8 cellular contexts compared by ENCODE assay signal in the genomic region with DNA sequence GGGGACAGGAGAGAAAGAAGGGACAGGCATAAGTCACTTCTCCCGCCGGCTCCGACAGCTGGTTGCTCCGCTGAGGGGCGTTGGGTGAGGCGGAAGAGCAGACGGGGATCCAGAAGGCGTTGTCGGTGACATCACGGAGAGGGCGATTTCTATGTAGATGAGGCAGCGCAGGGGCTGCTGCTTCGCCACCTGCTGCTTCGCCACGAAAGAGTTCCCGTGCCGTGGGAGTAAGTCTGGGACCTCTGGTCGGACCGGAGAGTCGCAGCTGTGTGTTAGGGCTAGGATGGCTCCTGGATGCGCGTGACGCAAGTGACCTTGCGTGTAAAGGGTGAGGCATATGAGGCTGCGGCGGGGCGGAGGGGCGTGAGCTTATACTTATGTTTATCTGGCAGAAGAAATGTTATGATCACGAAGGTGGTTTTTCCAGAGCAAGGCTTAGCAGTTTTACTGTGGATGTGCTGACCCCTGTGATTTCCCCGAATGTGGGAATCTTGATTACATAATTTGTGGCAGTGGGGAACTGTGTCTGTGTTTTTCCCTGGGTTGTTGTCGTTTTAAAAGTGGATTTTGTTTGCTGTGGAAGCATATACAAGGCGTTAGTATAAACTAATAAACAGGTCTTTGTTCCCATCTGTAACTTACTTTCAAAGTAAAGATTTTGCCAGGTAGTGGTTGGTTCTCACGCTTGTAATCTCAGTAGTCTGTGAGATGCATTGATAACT. TPM values are rescaled to one million over a fixed set of nuclear protein-coding genes. Genes with fewer than 3 reads are reported as not detected.
DNase-seq lines count a peak whose midpoint lies in the region; ATAC-seq and TF ChIP-seq lines count a peak whose summit lies in the region.
"Not testable (repeated sequence)": the region's sequence is repeated elsewhere in the genome, so short reads cannot be mapped to it uniquely, and the experiment has no call there.

No MANE protein-coding gene starts in this region.

- H3K27ac Mint-ChIP-seq in activated CD4-positive, alpha-beta T cell treated with anti-CD3 and anti-CD28 coated beads, Interleukin-2, amount 10 ng/mL, durations not matched to agents 7 days and 5 days: peak overlapping the region; percentile 97

- not testable (repeated sequence) for H3K27me3 ChIP-seq in layer of hippocampus (ENCODE audit: control insufficient read depth, insufficient read depth, low read length)

- not testable (repeated sequence) for H3K27me3 Mint-ChIP-seq in activated CD4-positive, alpha-beta T cell treated with anti-CD3 and anti-CD28 coated beads, Interleukin-2, amount 10 ng/mL, durations not matched to agents 7 days and 5 days

- peak; percentile 82 for DNase-seq in ACHN
- peak; percentile 74 for DNase-seq in NCI-H510A (lab: John Stamatoyannopoulos, UW)
- DNase-seq in activated CD4-positive, alpha-beta T cell treated with anti-CD3 and anti-CD28 coated beads, Interleukin-2, amount 10 ng/mL, durations not matched to agents 7 days and 5 days: peak; percentile 79
- DNase-seq in choroid plexus epithelial cell (ENCODE audit: low read depth): peak; percentile 85
- peak; percentile 59 to 61 for DNase-seq in stimulated activated CD4-positive, alpha-beta T cell treated with anti-CD3 and anti-CD28 coated beads, Interleukin-12 subunit alpha, Interleukin-12 subunit beta, amount 100 ng/mL, for 24 hours (ENCODE audit: low read depth in 2 of 2)

- CTCF ChIA-PET in activated CD4-positive, alpha-beta T cell treated with anti-CD3 and anti-CD28 coated beads, Interleukin-2, amount 10 ng/mL, durations not matched to agents 7 days and 5 days (lab: Charles Lee): not testable (repeated sequence)

- H3K4me3 Mint-ChIP-seq in activated CD4-positive, alpha-beta T cell treated with anti-CD3 and anti-CD28 coated beads, Interleukin-2, amount 10 ng/mL, durations not matched to agents 7 days and 5 days: peak overlapping the region; percentile 73

- in situ Hi-C loops in ACHN (cut with HindIII; ENCODE audit: low pct_ligation_motif_present, low pct_unique_long_range_greater_than_20kb, low sequenced_read_pairs): not testable (repeated sequence)

- ATAC-seq in GM18909 (IDR thresholded peaks at IDR 0.05; ENCODE audit: poor library complexity, unreplicated experiment): peak; percentile 82
- peak; percentile 75 for ATAC-seq in HG03066 (IDR thresholded peaks at IDR 0.05; ENCODE audit: low read depth, unreplicated experiment)

- peaks cover 30% of the 10 kb centered on the region for H3K4me1 Mint-ChIP-seq in activated CD4-positive, alpha-beta T cell treated with anti-CD3 and anti-CD28 coated beads, Interleukin-2, amount 10 ng/mL, durations not matched to agents 7 days and 5 days

- H3K4me3 ChIP-seq in choroid plexus epithelial cell (ENCODE audit: low read depth, low read length): peak overlapping the region; percentile 61

- not testable (repeated sequence) for H3K36me3 Mint-ChIP-seq in activated CD4-positive, alpha-beta T cell treated with anti-CD3 and anti-CD28 coated beads, Interleukin-2, amount 10 ng/mL, durations not matched to agents 7 days and 5 days (ENCODE audit: low read depth)

- not testable (repeated sequence) for H3K9me3 Mint-ChIP-seq in activated CD4-positive, alpha-beta T cell treated with anti-CD3 and anti-CD28 coated beads, Interleukin-2, amount 10 ng/mL, durations not matched to agents 7 days and 5 days

- POLR2A ChIA-PET in activated CD4-positive, alpha-beta T cell treated with anti-CD3 and anti-CD28 coated beads, Interleukin-2, amount 10 ng/mL, durations not matched to agents 7 days and 5 days (lab: Charles Lee): interaction anchor here (1.0 kb wide), 1 partner anchor 92 kb away, joined by 3 read pairs; no protein-coding TSS in a partner anchor

- H3K27ac ChIP-seq in layer of hippocampus (ENCODE audit: low read depth, low read length): peak overlapping the region; percentile 46

- TF ChIP-seq CTCF in choroid plexus epithelial cell (conservative IDR thresholded peaks at IDR 0.05; ENCODE audit: low read depth, low read length): not testable (repeated sequence)

RNA-seq across cellular contexts. Expression of a gene that starts 52.8 kb away (rescaled TPM):
- total RNA-seq in activated CD4-positive, alpha-beta T cell treated with anti-CD3 and anti-CD28 coated beads, Interleukin-2, amount 10 ng/mL, durations not matched to agents 7 days and 5 days: not detected

Comparison
In these comparisons a context has a peak if more than half of its experiments do, and no peak if none do; other contexts are left out.
1. Peak in every context shown above with its lines: DNase-seq, ATAC-seq, H3K4me3 ChIP-seq and H3K27ac ChIP-seq.